ENCODE assay signal across 7 cellular contexts in genomic region chr17:18257747-18258355, GRCh38. TPM values are rescaled to one million over a fixed set of nuclear protein-coding genes. Genes with fewer than 3 reads are reported as not detected.
DNase-seq lines count a peak whose midpoint lies in the region; ATAC-seq, FAIRE-seq and TF ChIP-seq lines count a peak whose summit lies in the region.

No MANE protein-coding gene starts in this region.

- POLR2A ChIA-PET in RWPE1 (lab: Yijun Ruan, JAX; ENCODE audit: low non-redundant PET), result no interaction called here

- H3K36me3 Mint-ChIP-seq in activated naive CD4-positive, alpha-beta T cell treated with anti-CD3 and anti-CD28 coated beads, Interleukin-2, amount 50 U/mL, for 72 hours, result peaks cover 4% of the 10 kb centered on the region in 2 donors

- DNase-seq in GM12891 (ENCODE audit: insufficient read length, low spot score) (peak; percentile 69), RWPE1 (ENCODE audit: low spot score) (peak; percentile 77), glomerular visceral epithelial cell (ENCODE audit: extremely low spot score) (peak; percentile 82)
- peak; percentile 59 to 87 for DNase-seq in activated naive CD4-positive, alpha-beta T cell treated with anti-CD3 and anti-CD28 coated beads, Interleukin-2, amount 50 U/mL, for 72 hours (ENCODE audit: low spot score in 2 of 2)

- H3K4me3 ChIP-seq in neutrophil (ENCODE audit: low read depth in 1 of 2, low read length in 1 of 2) (peak overlapping the region; percentile 78 to 99), urinary bladder (ENCODE audit: low read depth, low read length) (peak overlapping the region; percentile 87)

- peak overlapping the region; percentile 82 to 97 for H3K27ac Mint-ChIP-seq in activated naive CD4-positive, alpha-beta T cell treated with anti-CD3 and anti-CD28 coated beads, Interleukin-2, amount 50 U/mL, for 72 hours

- no peak for TF ChIP-seq POLR2A in GM12891 (IDR thresholded peaks at IDR 0.05; ENCODE audit: low read depth, low read length)

- H3K4me1 ChIP-seq in neutrophil (ENCODE audit: control insufficient read depth in 1 of 2, insufficient read depth in 1 of 2, low read depth in 1 of 2, low read length in 1 of 2) (peaks cover 48 to 49% of the 10 kb centered on the region in 2 experiments), urinary bladder (ENCODE audit: insufficient read depth) (peaks cover 3% of the 10 kb centered on the region)

- H3K36me3 ChIP-seq in neutrophil (peaks cover 40% of the 10 kb centered on the region), urinary bladder (ENCODE audit: insufficient read depth) (peaks cover 5% of the 10 kb centered on the region)

- CTCF ChIA-PET in RWPE1 (lab: Yijun Ruan, JAX), result no interaction called here

- no peaks in the 10 kb centered on the region for H3K27me3 ChIP-seq in neutrophil

- under 1% methylated on average over 22 of the region's 22 CpGs for WGBS in urinary bladder

- TF ChIP-seq CTCF in RWPE1 (conservative IDR thresholded peaks at IDR 0.05; ENCODE audit: low read depth) (no peak), neutrophil (IDR thresholded peaks at IDR 0.05) (peak; percentile 30)

- no peaks in the 10 kb centered on the region for H3K9me3 ChIP-seq in neutrophil

- FAIRE-seq in GM12891 (lab: Jason Lieb, UNC), result peak; percentile 87

- H3K27ac ChIP-seq in RWPE1 (peak overlapping the region; percentile 98), neutrophil (peak overlapping the region; percentile 99), urinary bladder (ENCODE audit: low read depth) (peak overlapping the region; percentile 94)

- ATAC-seq in HG03354 (IDR thresholded peaks at IDR 0.05; ENCODE audit: poor library complexity, severe bottlenecking, unreplicated experiment), result peak; percentile 33
- peak; percentile 37 to 80 for ATAC-seq in activated naive CD4-positive, alpha-beta T cell treated with anti-CD3 and anti-CD28 coated beads, Interleukin-2, amount 50 U/mL, for 72 hours

- no peaks in the 10 kb centered on the region for H3K9me3 Mint-ChIP-seq in activated naive CD4-positive, alpha-beta T cell treated with anti-CD3 and anti-CD28 coated beads, Interleukin-2, amount 50 U/mL, for 72 hours

TF ChIP-seq in GM12891, 5 proteins besides CTCF, POLR2A, EP300 and RAD21:
- peak; percentile 80 for TF ChIP-seq SPI1 (IDR thresholded peaks at IDR 0.05; ENCODE audit: low read depth, low read length)
- TF ChIP-seq TAF1 (IDR thresholded peaks at IDR 0.05; ENCODE audit: low read depth, low read length), result 0 out of 2 replicates have a peak, but pooled peaks have one; percentile 39
- TF ChIP-seq POLR2AphosphoS5 (IDR thresholded peaks at IDR 0.05; ENCODE audit: low read depth, low read length), result no peak
- TF ChIP-seq PAX5 (IDR thresholded peaks at IDR 0.05; ENCODE audit: insufficient read depth, low read length, severe bottlenecking), result no peak
- no peak for TF ChIP-seq POU2F2 (IDR thresholded peaks at IDR 0.05; ENCODE audit: low read depth, low read length)

RNA-seq across cellular contexts. Expression of gene FLII, which starts 0.7 kb away (rescaled TPM):
- polyA plus RNA-seq in GM12891 (2012; ENCODE audit: low read depth, missing spikeins), result 87.8 TPM
- 100 to 1,000 TPM; 267 to 273 TPM for total RNA-seq in activated naive CD4-positive, alpha-beta T cell treated with anti-CD3 and anti-CD28 coated beads, Interleukin-2, amount 50 U/mL, for 72 hours
- total RNA-seq in urinary bladder, result 87.2 TPM
- polyA plus RNA-seq in urinary bladder, result 249 TPM

RNA-seq across cellular contexts. Expression of gene MIEF2, which starts 2.6 kb away (rescaled TPM):
- 3.6 TPM for polyA plus RNA-seq in GM12891 (2012; ENCODE audit: low read depth, missing spikeins)
- total RNA-seq in activated naive CD4-positive, alpha-beta T cell treated with anti-CD3 and anti-CD28 coated beads, Interleukin-2, amount 50 U/mL, for 72 hours, result 10 to 100 TPM in 1 of 2 donors, 1 to 10 TPM in 1; 7.4 to 15.5 TPM
- 11.7 TPM for total RNA-seq in urinary bladder
- polyA plus RNA-seq in urinary bladder, result 13.7 TPM

RNA-seq across cellular contexts. Expression of gene LLGL1, which starts 32.4 kb away (rescaled TPM):
- 1.3 TPM for polyA plus RNA-seq in GM12891 (2012; ENCODE audit: low read depth, missing spikeins)
- total RNA-seq in activated naive CD4-positive, alpha-beta T cell treated with anti-CD3 and anti-CD28 coated beads, Interleukin-2, amount 50 U/mL, for 72 hours, result 10 to 100 TPM; 14.5 to 15.0 TPM
- 25.6 TPM for total RNA-seq in urinary bladder
- polyA plus RNA-seq in urinary bladder, result 24.5 TPM

RNA-seq across cellular contexts. Expression of gene TOP3A, which starts 56.9 kb away (rescaled TPM):
- 19.0 TPM for polyA plus RNA-seq in GM12891 (2012; ENCODE audit: low read depth, missing spikeins)
- 10 to 100 TPM; 78.3 to 97.4 TPM for total RNA-seq in activated naive CD4-positive, alpha-beta T cell treated with anti-CD3 and anti-CD28 coated beads, Interleukin-2, amount 50 U/mL, for 72 hours
- total RNA-seq in urinary bladder, result 27.4 TPM
- 15.8 TPM for polyA plus RNA-seq in urinary bladder

RNA-seq across cellular contexts. Expression of gene SMCR8, which starts 57.2 kb away (rescaled TPM):
- 7.8 TPM for polyA plus RNA-seq in GM12891 (2012; ENCODE audit: low read depth, missing spikeins)
- total RNA-seq in activated naive CD4-positive, alpha-beta T cell treated with anti-CD3 and anti-CD28 coated beads, Interleukin-2, amount 50 U/mL, for 72 hours, result 10 to 100 TPM; 18.8 to 23.5 TPM
- total RNA-seq in urinary bladder, result 10.0 TPM
- polyA plus RNA-seq in urinary bladder, result 10.0 TPM

Comparison
In these comparisons a context has a peak if more than half of its experiments do, and no peak if none do; other contexts are left out.
1. Peak in every context shown above with its lines: DNase-seq, ATAC-seq, H3K4me3 ChIP-seq and H3K27ac ChIP-seq.